In genomic region chr3:188624828-188625227, GRCh38 we compare ENCODE assay signal across 20 cellular contexts.
DNase-seq lines count a peak whose midpoint lies in the region; ATAC-seq and TF ChIP-seq lines count a peak whose summit lies in the region.
"Had no signal": no experiment of that assay in that cellular context is flagged by ENCODE, and none has a peak within 500 bp of the region (broad histone marks: within the 10 kb centered on the region; RNA-seq: fewer than 3 reads in every experiment).

No MANE protein-coding gene starts in this region.

- H3K9me1 ChIP-seq in IMR-90 (ENCODE audit: insufficient read depth, low read length): peaks cover 8% of the 10 kb centered on the region; the same call in 1 of the 2 replicates

- H4K91ac ChIP-seq in IMR-90 (ENCODE audit: insufficient read depth, low read depth, low read length): peak overlapping the region; percentile 59; the same call in 1 of the 2 replicates

- in situ Hi-C loops in IMR-90 (cut with MboI; ENCODE audit: low sequenced_read_pairs): no loop called here

- dilution Hi-C loops in IMR-90 (cut with HindIII; ENCODE audit: low sequenced_read_pairs, unreplicated experiment): no loop called here

- no peak overlapping the region for H3K4me3 ChIP-seq in IMR-90 (ENCODE audit: insufficient read depth, low read depth, low read length)
- H3K4me3 ChIP-seq in adipocyte (ENCODE audit: low read length): peak overlapping the region; percentile 48
- H3K4me3 ChIP-seq in right lobe of liver: no peak overlapping the region
- H3K4me3 ChIP-seq: body of pancreas, neural progenitor cell had no signal

- peaks cover 26 to 59% of the 10 kb centered on the region in 2 experiments for H3K79me1 ChIP-seq in IMR-90 (ENCODE audit: low read depth in 1 of 2, low read length in 2 of 2)

- peak overlapping the region; percentile 88; the same call in 1 of the 2 replicates for H3K23ac ChIP-seq in IMR-90 (ENCODE audit: low read depth, low read length)

- peak overlapping the region; percentile 61; the same call in 1 of the 2 replicates for H3K14ac ChIP-seq in IMR-90 (replicated peaks; ENCODE audit: low read depth, low read length)

- H2AK9ac ChIP-seq in IMR-90 (replicated peaks; ENCODE audit: low read depth, low read length, poor library complexity): no peak overlapping the region

- peak overlapping the region; percentile 87; the same call in 1 of the 2 replicates for H3K4ac ChIP-seq in IMR-90 (ENCODE audit: low read depth, low read length)

- TF ChIP-seq CTCF in IMR-90 (conservative IDR thresholded peaks at IDR 0.05; ENCODE audit: low read depth, low read length) (no peak), right lobe of liver (IDR thresholded peaks at IDR 0.05) (no peak)

- TF ChIP-seq RAD21 in IMR-90 (IDR thresholded peaks at IDR 0.05; ENCODE audit: low read length): no peak

- 0 out of 2 replicates have a peak, but pooled peaks cover 3% of the 10 kb centered on the region for H4K20me1 ChIP-seq in IMR-90 (ENCODE audit: insufficient read depth, low read length)

- H3K36me3 ChIP-seq in IMR-90 (ENCODE audit: control insufficient read depth, insufficient read depth, low read length) (no peaks in the 10 kb centered on the region), adipocyte (ENCODE audit: control insufficient read depth, insufficient read depth, low read length, severe bottlenecking) (no peaks in the 10 kb centered on the region), right lobe of liver (no peaks in the 10 kb centered on the region)
- H3K36me3 ChIP-seq: neural progenitor cell had no signal

- peaks cover 13% of the 10 kb centered on the region for H3K4me1 ChIP-seq in IMR-90 (ENCODE audit: control insufficient read depth, insufficient read depth, low read length)
- peaks cover 39% of the 10 kb centered on the region for H3K4me1 ChIP-seq in adipocyte (ENCODE audit: control insufficient read depth, insufficient read depth, low read length)
- peaks cover 0 to 10% (median 5%) of the 10 kb centered on the region in 4 donors for H3K4me1 ChIP-seq in right lobe of liver
- H3K4me1 ChIP-seq: neural progenitor cell had no signal

- H3K4me2 ChIP-seq in IMR-90 (ENCODE audit: low read depth, low read length): no peak overlapping the region
- H3K4me2 ChIP-seq: neural progenitor cell had no signal

- H4K5ac ChIP-seq in IMR-90 (ENCODE audit: low read depth, low read length): peak overlapping the region; percentile 87; the same call in 1 of the 2 replicates

- H2BK20ac ChIP-seq in IMR-90 (ENCODE audit: low read depth, low read length): peak overlapping the region; percentile 81

- DNase-seq in IMR-90 (no peak), adipocyte (ENCODE audit: low read depth) (peak; percentile 28), right lobe of liver (no peak), GM03348 (ENCODE audit: low spot score) (no peak), iPS-NIHi7 (ENCODE audit: extremely low spot score) (no peak)
- DNase-seq: CD4-positive, alpha-beta memory T cell; dermis blood vessel endothelial cell; DMS153; foreskin melanocyte; GDM1; NCI-H1417 treated with DMSO at 0.1 percent for 48 hours; NCI-H2107; NCI-H510A; stimulated activated CD8-positive, alpha-beta memory T cell treated with anti-CD3 and anti-CD28 coated beads, Interleukin-4, amount 100 ng/mL, for 48 hours; SW 1271 had no signal

- peak overlapping the region; percentile 67; the same call in 1 of the 2 replicates for H3K18ac ChIP-seq in IMR-90 (ENCODE audit: low read depth, low read length)

- TF ChIP-seq POLR2A in IMR-90 (IDR thresholded peaks at IDR 0.05; ENCODE audit: low read depth, low read length): no peak
- no peak for TF ChIP-seq POLR2A in right lobe of liver (IDR thresholded peaks at IDR 0.05)

- BruUV-seq in IMR-90 (replicated peaks; lab: Mats Ljungman, UMichigan): no TSS peak

- H2BK120ac ChIP-seq in IMR-90 (ENCODE audit: low read depth, low read length): peak overlapping the region; percentile 85

- no peaks in the 10 kb centered on the region for H3K27me3 ChIP-seq in IMR-90 (ENCODE audit: control insufficient read depth, insufficient read depth, low read length)
- no peaks in the 10 kb centered on the region for H3K27me3 ChIP-seq in adipocyte (replicated peaks; ENCODE audit: control insufficient read depth, insufficient read depth, low read length)
- H3K27me3 ChIP-seq in right lobe of liver: no peaks in the 10 kb centered on the region
- H3K27me3 ChIP-seq: body of pancreas, neural progenitor cell had no signal

- no peak overlapping the region for H3K27ac ChIP-seq in IMR-90 (ENCODE audit: insufficient read depth, low read length)
- peak overlapping the region in 2 of 3 donors; percentile 9 to 66 for H3K27ac ChIP-seq in right lobe of liver
- peak overlapping the region; percentile 52 for H3K27ac ChIP-seq in temporal lobe (ENCODE audit: low read depth, low read length)
- H3K27ac ChIP-seq: body of pancreas, neural progenitor cell had no signal

- 0 out of 2 replicates have a peak overlapping the region, but pooled peaks have one; percentile 2 for H3K56ac ChIP-seq in IMR-90 (ENCODE audit: extremely low read depth, insufficient read depth, low read length)

- CTCF ChIA-PET in IMR-90 (lab: Yijun Ruan, JAX): no interaction called here

- H2BK5ac ChIP-seq in IMR-90 (ENCODE audit: low read depth, low read length, poor library complexity, severe bottlenecking): peak overlapping the region; percentile 95

- intact Hi-C loops in IMR-90 (cut with micrococcal nuclease): no loop called here
- intact Hi-C loops in right lobe of liver (cut with DNase I): no loop called here

- H2AFZ ChIP-seq in IMR-90 (replicated peaks; ENCODE audit: low read length, poor library complexity): no peak overlapping the region
- H2AFZ ChIP-seq: neural progenitor cell had no signal

- H4K8ac ChIP-seq in IMR-90 (ENCODE audit: low read depth in 2 of 2, low read length in 2 of 2): peak overlapping the region; percentile 9 to 79; a peak in 2 of 4 replicates

- 0 out of 3 replicates have a peak overlapping the region, but pooled peaks have one; percentile 49 for H2BK15ac ChIP-seq in IMR-90 (ENCODE audit: low read depth, low read length)

- no peak for ATAC-seq in IMR-90 (ENCODE audit: low read depth)
- ATAC-seq in right lobe of liver: no peak
- no peak for ATAC-seq in GM21381 (IDR thresholded peaks at IDR 0.05; ENCODE audit: unreplicated experiment)
- ATAC-seq: activated T-helper 17 cell treated with anti-CD3 and anti-CD28 coated beads, Interleukin-2, amount 50 U/mL, for 72 hours; body of pancreas had no signal

- H3K9ac ChIP-seq in IMR-90 (ENCODE audit: low read depth, low read length) (no peak overlapping the region), adipocyte (ENCODE audit: low read length) (peak overlapping the region; percentile 74)
- H3K9ac ChIP-seq: neural progenitor cell had no signal

- H2AK5ac ChIP-seq in IMR-90 (ENCODE audit: low read depth, low read length): peak overlapping the region; percentile 94

- H3K9me3 ChIP-seq in IMR-90 (ENCODE audit: control insufficient read depth, insufficient read depth, low read length) (no peaks in the 10 kb centered on the region), adipocyte (ENCODE audit: control insufficient read depth, low read length) (no peaks in the 10 kb centered on the region), right lobe of liver (no peaks in the 10 kb centered on the region)
- H3K9me3 ChIP-seq: body of pancreas had no signal

- POLR2A ChIA-PET in IMR-90 (lab: Charles Lee; ENCODE audit: unreplicated experiment): no interaction called here

TF ChIP-seq in IMR-90, 13 proteins besides CTCF, POLR2A, EP300 and RAD21:
- TF ChIP-seq MXI1 (IDR thresholded peaks at IDR 0.05; ENCODE audit: borderline replicate concordance, low read depth, low read length): no peak
- no peak for TF ChIP-seq CEBPB (IDR thresholded peaks at IDR 0.05; ENCODE audit: low read depth, low read length)
- no peak for TF ChIP-seq CHD1 (IDR thresholded peaks at IDR 0.05; ENCODE audit: low read depth, low read length)
- TF ChIP-seq NFE2L2 (IDR thresholded peaks at IDR 0.05; ENCODE audit: low read depth, low read length): no peak
- TF ChIP-seq FOS (IDR thresholded peaks at IDR 0.05; ENCODE audit: low read depth, low read length): no peak
